1 cellular context compared by ENCODE assay signal in the genomic region with DNA sequence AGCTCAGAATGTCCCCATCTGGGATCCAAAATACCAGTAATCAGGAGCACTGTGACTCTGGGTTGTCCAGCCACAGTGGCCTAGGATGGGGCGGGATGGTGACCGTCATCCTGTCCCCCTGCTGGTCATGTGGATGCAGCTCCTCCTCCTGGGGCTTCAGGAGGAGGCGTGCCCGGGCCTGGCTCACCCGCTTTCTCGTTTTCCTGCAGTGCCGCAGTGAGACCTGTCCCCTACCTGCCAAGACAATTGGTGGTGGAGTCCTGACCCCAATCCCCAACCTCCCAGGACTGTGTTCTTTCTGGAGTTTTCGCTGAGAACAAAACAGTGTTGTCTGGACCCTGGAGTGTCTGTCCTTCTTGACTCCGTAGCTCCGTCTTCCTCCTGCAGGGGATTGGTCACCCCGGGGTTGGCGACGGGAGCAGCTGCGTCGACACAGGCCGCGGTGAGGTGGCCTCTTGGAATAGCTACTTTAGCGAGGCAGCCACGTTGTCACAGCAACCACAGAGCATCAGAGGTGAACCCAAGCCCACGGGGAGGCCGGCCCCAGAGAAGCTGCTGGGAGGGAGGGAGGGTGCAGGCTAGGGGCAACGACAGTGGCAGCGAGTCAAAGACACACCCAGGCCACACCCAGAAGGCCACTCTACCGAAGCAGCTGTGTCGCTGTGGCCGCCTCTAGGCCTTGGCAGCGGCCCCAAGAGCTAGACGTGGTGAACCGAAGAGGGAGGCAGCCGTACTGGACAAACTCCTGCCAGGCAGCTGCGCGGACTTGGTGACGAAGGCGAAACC.
TF ChIP-seq lines count a peak whose summit lies in the region.

No MANE protein-coding gene starts in this region.

TF ChIP-seq in endothelial cell of umbilical vein, 7 proteins besides CTCF, POLR2A, EP300 and RAD21:
- no peak for TF ChIP-seq FOS (IDR thresholded peaks at IDR 0.05; ENCODE audit: borderline replicate concordance, insufficient read depth, low read length)
- TF ChIP-seq JUN (IDR thresholded peaks at IDR 0.05; ENCODE audit: borderline replicate concordance, insufficient read depth, insufficient read length, low read depth), result no peak
- TF ChIP-seq EZH2 (IDR thresholded peaks at IDR 0.05; ENCODE audit: borderline replicate concordance, low read depth, low read length, severe bottlenecking), result no peak
TF ChIP-seq in endothelial cell of umbilical vein: peak in this region for 0.
